In the genomic region with DNA sequence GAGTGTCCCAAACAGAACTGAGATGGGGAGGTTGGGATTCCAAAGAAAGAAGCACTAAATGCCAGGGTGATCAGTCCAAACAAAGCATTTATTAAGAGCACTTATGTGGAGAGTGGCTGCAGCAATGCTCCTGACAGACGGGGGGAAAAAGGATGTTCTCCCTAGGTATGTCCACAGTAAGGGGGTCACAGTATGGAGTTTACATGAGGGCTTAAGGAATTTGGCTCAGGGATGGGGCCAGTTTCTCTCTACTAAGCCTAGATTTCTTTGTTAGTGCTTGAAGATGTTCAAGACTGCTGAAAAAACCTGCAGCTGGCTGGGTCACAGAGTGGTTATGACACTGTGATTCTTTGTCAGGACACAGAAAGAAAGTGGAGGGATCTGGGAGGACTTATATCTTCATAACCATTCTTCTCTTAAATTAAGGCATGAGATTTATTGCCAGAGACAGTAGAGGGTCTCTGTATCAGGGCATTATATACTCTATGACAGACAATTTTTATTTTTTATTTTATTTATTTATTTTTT, we compare ENCODE assay signal across 11 cellular contexts.
DNase-seq lines count a peak whose midpoint lies in the region; ATAC-seq and TF ChIP-seq lines count a peak whose summit lies in the region.
"Had no signal": no experiment of that assay in that cellular context is flagged by ENCODE, and none has a peak within 500 bp of the region (broad histone marks: within the 10 kb centered on the region; RNA-seq: fewer than 3 reads in every experiment).

No MANE protein-coding gene starts in this region.

- CTCF ChIA-PET in A673 (lab: Charles Lee), result interaction anchor here (0.6 to 1.9 kb wide), 2 partner anchors 245 to 436 kb away, joined by 3 to 10 read pairs; no protein-coding TSS in a partner anchor

- H3K27me3 ChIP-seq in A673 (replicated peaks; ENCODE audit: insufficient read depth, low read depth, low read length, poor library complexity) (no peaks in the 10 kb centered on the region), OCI-LY1 (ENCODE audit: insufficient read depth, low read length) (no peaks in the 10 kb centered on the region), neural progenitor cell (no peaks in the 10 kb centered on the region)

- peaks cover 14% of the 10 kb centered on the region for H3K4me1 Mint-ChIP-seq in neural progenitor cell

- H3K27me3 Mint-ChIP-seq in neural progenitor cell (ENCODE audit: insufficient read depth, low read depth), result peaks cover 3% of the 10 kb centered on the region

- H3K27ac ChIP-seq in A673 (ENCODE audit: low read depth, low read length, poor library complexity, severe bottlenecking) (no peak overlapping the region), OCI-LY1 (ENCODE audit: low read depth, low read length, poor library complexity, severe bottlenecking) (no peak overlapping the region), coronary artery (no peak overlapping the region), neural progenitor cell (no peak overlapping the region), caudate nucleus (ENCODE audit: low read depth, low read length) (no peak overlapping the region)

- H3K79me2 ChIP-seq in OCI-LY1 (ENCODE audit: insufficient read depth, low read length) (no peaks in the 10 kb centered on the region), neural progenitor cell (ENCODE audit: low read depth) (no peaks in the 10 kb centered on the region)

- no peaks in the 10 kb centered on the region for H3K36me3 Mint-ChIP-seq in neural progenitor cell

- H3K9me3 ChIP-seq in A673 (ENCODE audit: low read depth, low read length, poor library complexity, severe bottlenecking) (peaks cover 5% of the 10 kb centered on the region), OCI-LY1 (ENCODE audit: low read length) (no peaks in the 10 kb centered on the region; the same call in 1 of the 2 replicates), neural progenitor cell (ENCODE audit: low read depth) (peaks cover 1% of the 10 kb centered on the region)

- BruUV-seq in A673 (replicated peaks; lab: Mats Ljungman, UMichigan), result no TSS peak

- H3K9ac ChIP-seq in OCI-LY1 (ENCODE audit: low read length) (no peak overlapping the region; the same call in 1 of the 2 replicates), neural progenitor cell (no peak overlapping the region)

- H3K4me1 ChIP-seq in A673 (ENCODE audit: insufficient read depth, low read length, poor library complexity, severe bottlenecking), result no peaks in the 10 kb centered on the region
- peaks cover 7% of the 10 kb centered on the region for H3K4me1 ChIP-seq in OCI-LY1 (ENCODE audit: insufficient read depth, low read length, severe bottlenecking)
- H3K4me1 ChIP-seq in neural progenitor cell, result peaks cover 9% of the 10 kb centered on the region

- H3F3A ChIP-seq in OCI-LY1 (ENCODE audit: insufficient read depth, low read length), result no peaks in the 10 kb centered on the region; the same call in 1 of the 2 replicates
- H3F3A ChIP-seq in neural progenitor cell (ENCODE audit: low read depth), result no peaks in the 10 kb centered on the region

- H3K4me2 ChIP-seq in OCI-LY1 (ENCODE audit: low read length), result peak overlapping the region; percentile 42
- no peak overlapping the region for H3K4me2 ChIP-seq in neural progenitor cell

- peak overlapping the region; percentile 54; the same call in 1 of the 2 replicates for H2AFZ ChIP-seq in OCI-LY1 (ENCODE audit: low read length)
- peak overlapping the region; percentile 98 for H2AFZ ChIP-seq in neural progenitor cell (replicated peaks)

- H3K4me3 Mint-ChIP-seq in neural progenitor cell, result no peak overlapping the region
- H3K4me3 Mint-ChIP-seq: T-helper 2 cell treated with Interferon-gamma antibody and Interleukin-4, amounts not matched to agents 5 μg/mL and 100 μg/mL, for 36 hours had no signal

- H3K36me3 ChIP-seq in A673 (ENCODE audit: insufficient read depth, low read length, poor library complexity, severe bottlenecking) (no peaks in the 10 kb centered on the region), OCI-LY1 (ENCODE audit: insufficient read depth, low read length) (no peaks in the 10 kb centered on the region), neural progenitor cell (no peaks in the 10 kb centered on the region)

- peak overlapping the region; percentile 39 for H3K4me3 ChIP-seq in A673 (ENCODE audit: low read depth, low read length, poor library complexity, severe bottlenecking)
- H3K4me3 ChIP-seq in OCI-LY1 (ENCODE audit: low read depth, low read length, poor library complexity, severe bottlenecking), result peak overlapping the region; percentile 0
- H3K4me3 ChIP-seq in coronary artery, result peak overlapping the region; percentile 59
- no peak overlapping the region for H3K4me3 ChIP-seq in neural progenitor cell

- ATAC-seq in HG03457 (IDR thresholded peaks at IDR 0.05; ENCODE audit: unreplicated experiment), result no peak

- H4K20me1 ChIP-seq in OCI-LY1 (ENCODE audit: insufficient read depth, low read length) (no peaks in the 10 kb centered on the region), neural progenitor cell (ENCODE audit: low read depth) (no peaks in the 10 kb centered on the region)

- intact Hi-C loops in A673 (cut with micrococcal nuclease; ENCODE audit: unreplicated experiment), result loop anchor here (5.0 kb wide), 3 partner anchors 183 to 528 kb away; no protein-coding TSS in a partner anchor

- peak overlapping the region; percentile 26 for H3K27ac Mint-ChIP-seq in neural progenitor cell
- H3K27ac Mint-ChIP-seq: T-helper 2 cell treated with Interferon-gamma antibody and Interleukin-4, amounts not matched to agents 5 μg/mL and 100 μg/mL, for 36 hours had no signal

- POLR2A ChIA-PET in A673 (lab: Charles Lee; ENCODE audit: low non-redundant PET), result interaction anchor here (0.7 kb wide), 1 partner anchor 1603 kb away, joined by 9 read pairs; no protein-coding TSS in a partner anchor

- TF ChIP-seq CTCF in A673 (conservative IDR thresholded peaks at IDR 0.05; ENCODE audit: low read depth, low read length), result no peak
- no peak for TF ChIP-seq CTCF in OCI-LY1 (IDR thresholded peaks at IDR 0.05; ENCODE audit: low read length)
- TF ChIP-seq CTCF in coronary artery (IDR thresholded peaks at IDR 0.05), result no peak
- TF ChIP-seq CTCF in neural progenitor cell (IDR thresholded peaks at IDR 0.05), result no peak

- DNase-seq in A673 (ENCODE audit: low spot score), result no peak
- no peak for DNase-seq in coronary artery (ENCODE audit: low spot score)
- DNase-seq in neural progenitor cell (ENCODE audit: low spot score), result no peak
- DNase-seq in caudate nucleus (lab: John Stamatoyannopoulos, UW), result no peak
- no peak for DNase-seq in stimulated activated CD4-positive, alpha-beta T cell treated with anti-CD3 and anti-CD28 coated beads, Interleukin-4, amount 100 ng/mL, for 24 hours
- DNase-seq in HCEC 1CT, result no peak
- DNase-seq: GF-D8, NCI-H510A treated with DMSO at 0.1 percent for 48 hours had no signal

- H3K9me3 Mint-ChIP-seq in neural progenitor cell, result peaks cover 12% of the 10 kb centered on the region

- H3K9me2 ChIP-seq in OCI-LY1 (ENCODE audit: low read depth, low read length), result no peaks in the 10 kb centered on the region
